Comparison of ENCODE assay signal across 15 cellular contexts in the genomic region with DNA sequence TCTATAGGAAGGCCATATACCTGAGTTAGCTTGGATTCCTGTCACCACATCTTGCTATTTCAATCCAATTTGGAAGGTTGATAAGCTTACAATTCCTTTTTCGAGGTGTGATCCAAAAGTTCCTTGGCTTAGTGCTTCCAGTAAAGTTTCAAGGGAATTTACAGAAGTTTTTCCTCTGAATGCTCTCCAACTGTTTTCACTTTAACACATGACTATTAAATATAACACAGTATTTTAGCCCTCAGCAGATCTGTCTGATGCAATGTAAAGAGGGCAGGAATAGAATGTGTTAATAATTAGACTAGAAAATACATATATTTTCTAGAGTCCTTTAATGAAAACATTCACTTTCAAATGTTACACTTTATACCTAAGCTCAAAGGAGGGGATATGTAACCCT.
"Had no signal": no experiment of that assay in that cellular context is flagged by ENCODE, and none has a peak within 500 bp of the region (broad histone marks: within the 10 kb centered on the region; RNA-seq: fewer than 3 reads in every experiment).

No MANE protein-coding gene starts in this region.

- H3K4me3 ChIP-seq: adrenal gland, lung, mucosa of descending colon, smooth muscle cell, thoracic aorta, upper lobe of right lung had no signal

- ATAC-seq: left colon; mucosa of descending colon; naive thymus-derived CD8-positive, alpha-beta T cell; upper lobe of right lung had no signal

- H3K4me1 ChIP-seq: adrenal gland had no signal

- H3K27me3 ChIP-seq: neutrophil, upper lobe of right lung had no signal

- H3K36me3 ChIP-seq: adrenal gland, neutrophil, thoracic aorta, upper lobe of right lung had no signal

- H3K27ac ChIP-seq: adrenal gland, neutrophil, thoracic aorta, upper lobe of right lung, VCaP had no signal

- DNase-seq: activated CD4-positive, alpha-beta T cell treated with anti-CD3 and anti-CD28 coated beads for 1 hour; activated CD4-positive, alpha-beta T cell treated with anti-CD3 and anti-CD28 coated beads, Interleukin-2, amount 50 U/mL, for 4 hours; activated naive CD4-positive, alpha-beta T cell treated with anti-CD3 and anti-CD28 coated beads, Interleukin-2, amount 10 ng/mL, durations not matched to agents 7 days and 5 days; adrenal gland; cortex of kidney; effector CD8-positive, alpha-beta T cell; left colon; mucosa of descending colon; naive thymus-derived CD8-positive, alpha-beta T cell; upper lobe of right lung had no signal

- H3K9me3 ChIP-seq: adrenal gland, mucosa of descending colon, neutrophil, thoracic aorta, upper lobe of right lung had no signal
